In genomic region chr19:3627351-3627723, GRCh38 we compare ENCODE assay signal across 1 cellular context.
A peak's percentile ranks its signal among the peaks of the same experiment; 100 is the strongest.
TF ChIP-seq lines count a peak whose summit lies in the region.

No MANE protein-coding gene starts in this region.

TF ChIP-seq in K562, 482 proteins besides CTCF, POLR2A, EP300 and RAD21:
- peak; percentile 86 to 98; a peak in 3 of 4 replicates for TF ChIP-seq RCOR1 (IDR thresholded peaks at IDR 0.05; ENCODE audit: borderline replicate concordance in 1 of 2, low read depth in 2 of 2, low read length in 2 of 2)
- peak; percentile 98 for TF ChIP-seq RBM25 (IDR thresholded peaks at IDR 0.05; ENCODE audit: low read depth, low read length, severe bottlenecking)
- 0 out of 2 replicates have a peak, but pooled peaks have one; percentile 53 for TF ChIP-seq DPF2 (IDR thresholded peaks at IDR 0.05)
- TF ChIP-seq ETS1 (conservative IDR thresholded peaks at IDR 0.05; ENCODE audit: control insufficient read depth, low read depth, low read length): 0 out of 2 replicates have a peak, but pooled peaks have one; percentile 51
- TF ChIP-seq HDGF (IDR thresholded peaks at IDR 0.05): peak; percentile 81; the same call in 1 of the 2 replicates
- TF ChIP-seq CBX1 (IDR thresholded peaks at IDR 0.05; ENCODE audit: low read depth): peak; percentile 100
- TF ChIP-seq FOXM1 (IDR thresholded peaks at IDR 0.05; ENCODE audit: low read depth): peak; percentile 50
- TF ChIP-seq FOXM1 (CRISPR knock-in tag; IDR thresholded peaks at IDR 0.05; ENCODE audit: low read depth): no peak
- TF ChIP-seq NFIC (IDR thresholded peaks at IDR 0.05): 0 out of 2 replicates have a peak, but pooled peaks have one; percentile 11
- TF ChIP-seq NFE2L1 (tag; IDR thresholded peaks at IDR 0.05; ENCODE audit: borderline replicate concordance, low read depth): no peak
- no peak for TF ChIP-seq NFRKB (IDR thresholded peaks at IDR 0.05; ENCODE audit: low read depth)
- peak in 1 of 2 experiments; percentile 95; a peak in 2 of 3 replicates for TF ChIP-seq CBX3 (IDR thresholded peaks at IDR 0.05; ENCODE audit: borderline replicate concordance in 1 of 2, low read length in 2 of 2)
- TF ChIP-seq ZBTB49 (CRISPR knock-in tag; IDR thresholded peaks at IDR 0.05; ENCODE audit: borderline replicate concordance): 0 out of 2 replicates have a peak, but pooled peaks have one; percentile 40
- TF ChIP-seq BCOR (IDR thresholded peaks at IDR 0.05): peak; percentile 100
- TF ChIP-seq CHD4 (IDR thresholded peaks at IDR 0.05; ENCODE audit: insufficient read depth, insufficient replicate concordance, low read depth, low read length, poor library complexity, severe bottlenecking): peak; percentile 100
- TF ChIP-seq SMARCA5 (IDR thresholded peaks at IDR 0.05): peak; percentile 100
- no peak for TF ChIP-seq CTBP1 (IDR thresholded peaks at IDR 0.05; ENCODE audit: borderline replicate concordance)
- TF ChIP-seq ADNP (tag; IDR thresholded peaks at IDR 0.05): peak; percentile 100
- 0 out of 2 replicates have a peak, but pooled peaks have one; percentile 41 for TF ChIP-seq ZNF24 (IDR thresholded peaks at IDR 0.05)
- TF ChIP-seq PHF20 (IDR thresholded peaks at IDR 0.05; ENCODE audit: partially characterized antibody): peak; percentile 71
- 0 out of 2 replicates have a peak, but pooled peaks have one; percentile 7 for TF ChIP-seq ETV1 (tag; conservative IDR thresholded peaks at IDR 0.05; ENCODE audit: low read depth)
- peak; percentile 41 to 72; a peak in 2 of 4 replicates for TF ChIP-seq HDAC1 (IDR thresholded peaks at IDR 0.05)
- 0 out of 2 replicates have a peak, but pooled peaks have one; percentile 23 for TF ChIP-seq NBN (IDR thresholded peaks at IDR 0.05; ENCODE audit: low read depth)
- TF ChIP-seq KLF13 (tag; IDR thresholded peaks at IDR 0.05; ENCODE audit: borderline replicate concordance, low read depth): 0 out of 2 replicates have a peak, but pooled peaks have one; percentile 1
- no peak for TF ChIP-seq PREB (CRISPR knock-in tag; IDR thresholded peaks at IDR 0.05)
- TF ChIP-seq L3MBTL2 (IDR thresholded peaks at IDR 0.05): peak; percentile 24
- TF ChIP-seq KDM1A (IDR thresholded peaks at IDR 0.05): peak; percentile 94 to 98
- TF ChIP-seq ZSCAN29 (IDR thresholded peaks at IDR 0.05): 0 out of 2 replicates have a peak, but pooled peaks have one; percentile 26
- TF ChIP-seq ZNF217 (CRISPR knock-in tag; IDR thresholded peaks at IDR 0.05): no peak
- TF ChIP-seq FOS (IDR thresholded peaks at IDR 0.05; ENCODE audit: extremely low read depth, insufficient read length): no peak
- 0 out of 2 replicates have a peak, but pooled peaks have one; percentile 25 for TF ChIP-seq ATF6 (CRISPR knock-in tag; IDR thresholded peaks at IDR 0.05)
- TF ChIP-seq NKRF (IDR thresholded peaks at IDR 0.05; ENCODE audit: borderline replicate concordance): peak; percentile 15; the same call in 1 of the 2 replicates
- TF ChIP-seq HDAC2 (IDR thresholded peaks at IDR 0.05): peak; percentile 99
- TF ChIP-seq ARNT (IDR thresholded peaks at IDR 0.05): peak; percentile 26 to 62; a peak in 2 of 4 replicates
- TF ChIP-seq ZNF121 (CRISPR knock-in tag; conservative IDR thresholded peaks at IDR 0.05): peak; percentile 43; the same call in 1 of the 2 replicates
- peak; percentile 94; the same call in 1 of the 2 replicates for TF ChIP-seq PTBP1 (IDR thresholded peaks at IDR 0.05; ENCODE audit: low read depth, low read length)
- peak; percentile 67 for TF ChIP-seq NCOA4 (IDR thresholded peaks at IDR 0.05; ENCODE audit: partially characterized antibody)
- TF ChIP-seq XRCC5 (IDR thresholded peaks at IDR 0.05; ENCODE audit: low read depth, low read length): no peak
- TF ChIP-seq CC2D1A (IDR thresholded peaks at IDR 0.05): 0 out of 2 replicates have a peak, but pooled peaks have one; percentile 19
- TF ChIP-seq ZNF507 (tag; conservative IDR thresholded peaks at IDR 0.05): no peak
- peak; percentile 77 for TF ChIP-seq BRD9 (IDR thresholded peaks at IDR 0.05; ENCODE audit: low read depth, partially characterized antibody)
- no peak for TF ChIP-seq NR2C2 (CRISPR knock-in tag; IDR thresholded peaks at IDR 0.05)
- TF ChIP-seq NR2C2 (tag; IDR thresholded peaks at IDR 0.05): 0 out of 2 replicates have a peak, but pooled peaks have one; percentile 15
